Comparison of ENCODE assay signal across 8 cellular contexts in the genomic region with DNA sequence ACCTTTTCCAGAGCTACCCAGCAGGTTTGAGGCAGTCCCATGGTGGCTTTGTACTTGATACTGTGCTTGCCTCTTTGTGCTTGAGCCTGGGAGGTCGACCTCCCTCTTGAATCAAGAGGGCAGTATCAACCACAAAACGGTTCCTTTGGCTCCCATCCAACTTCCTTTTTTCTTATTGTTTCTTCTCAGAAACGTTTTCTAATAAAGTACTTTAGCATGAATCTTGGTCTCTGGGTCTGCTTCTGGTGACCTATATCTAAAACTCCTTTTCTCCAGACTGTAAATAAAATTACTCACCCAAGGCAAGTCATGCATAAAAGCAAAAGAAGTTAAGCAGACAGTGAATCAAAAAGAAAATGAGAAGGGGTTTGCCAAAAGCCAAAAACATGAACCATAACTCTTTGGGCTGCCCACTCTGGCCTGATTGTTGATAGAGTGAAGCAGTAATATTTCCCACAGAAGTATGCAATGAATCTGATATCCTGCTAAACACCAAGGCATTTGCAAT.
DNase-seq lines count a peak whose midpoint lies in the region; ATAC-seq and TF ChIP-seq lines count a peak whose summit lies in the region.

No MANE protein-coding gene starts in this region.

- WGBS in spleen, 5 donors: 0 to 2% (median 1%) methylated on average over 3 of the region's 3 CpGs

- no peak for TF ChIP-seq CTCF in brain microvascular endothelial cell (IDR thresholded peaks at IDR 0.05; ENCODE audit: low read depth, low read length, missing control alignments)
- TF ChIP-seq CTCF in upper lobe of right lung (IDR thresholded peaks at IDR 0.05): no peak
- no peak for TF ChIP-seq CTCF in spleen (IDR thresholded peaks at IDR 0.05 in 8 of 11, conservative IDR thresholded peaks at IDR 0.05 in 3 of 11)

- in situ Hi-C loops in brain microvascular endothelial cell (cut with HindIII; ENCODE audit: low pct_ligation_motif_present, low sequenced_read_pairs): no loop called here

- H3K36me3 ChIP-seq in brain microvascular endothelial cell (replicated peaks) (no peaks in the 10 kb centered on the region), upper lobe of right lung (no peaks in the 10 kb centered on the region), spleen (no peaks in the 10 kb centered on the region)

- ATAC-seq in Right ventricle myocardium superior (ENCODE audit: poor library complexity) (peak; percentile 52), Right ventricle myocardium inferior (no peak), HG03565 (IDR thresholded peaks at IDR 0.05; ENCODE audit: unreplicated experiment) (peak; percentile 76), upper lobe of right lung (peak; percentile 53)

- H3K4me1 ChIP-seq in upper lobe of right lung (peaks cover 17% of the 10 kb centered on the region), spleen (peaks cover 9 to 34% (median 22%) of the 10 kb centered on the region in 6 donors)

- intact Hi-C loops in Right ventricle myocardium superior (cut with DNase I): no loop called here
- intact Hi-C loops in Right ventricle myocardium inferior (cut with DNase I): loop anchor here (10.0 kb wide), 1 partner anchor 72 kb away; no protein-coding TSS in a partner anchor
- intact Hi-C loops in upper lobe of right lung (cut with DNase I): no loop called here
- intact Hi-C loops in spleen (cut with DNase I; ENCODE audit: low total_unique reads): no loop called here

- H3K9me3 ChIP-seq in upper lobe of right lung (no peaks in the 10 kb centered on the region), spleen (peaks cover 0 to 12% (median 6%) of the 10 kb centered on the region in 8 donors)

- H3K4me3 ChIP-seq in brain microvascular endothelial cell (ENCODE audit: low read depth, low read length) (no peak overlapping the region), upper lobe of right lung (no peak overlapping the region), spleen (no peak overlapping the region)

- no peak for DNase-seq in Right ventricle myocardium superior
- no peak for DNase-seq in Right ventricle myocardium inferior (ENCODE audit: missing footprints)
- peak; percentile 22 for DNase-seq in brain microvascular endothelial cell
- no peak for DNase-seq in upper lobe of right lung
- no peak for DNase-seq in DMS 273 treated with DMSO at 0.1 percent for 48 hours (lab: John Stamatoyannopoulos, UW)
- no peak for DNase-seq in NCI-H345 (lab: John Stamatoyannopoulos, UW)
- no peak for DNase-seq in spleen

- H3K27me3 ChIP-seq in brain microvascular endothelial cell (replicated peaks) (no peaks in the 10 kb centered on the region), upper lobe of right lung (no peaks in the 10 kb centered on the region), spleen (replicated peaks in 1 of 7) (no peaks in the 10 kb centered on the region)

- TF ChIP-seq POLR2A in spleen (IDR thresholded peaks at IDR 0.05): no peak

- H3K27ac ChIP-seq in brain microvascular endothelial cell (peak overlapping the region; percentile 19), upper lobe of right lung (no peak overlapping the region), spleen (no peak overlapping the region)
